26 cellular contexts compared by ENCODE assay signal in genomic region chrX:44058339-44058738, GRCh38.
"Had no signal": no experiment of that assay in that cellular context is flagged by ENCODE, and none has a peak within 500 bp of the region (broad histone marks: within the 10 kb centered on the region; RNA-seq: fewer than 3 reads in every experiment).

No MANE protein-coding gene starts in this region.

- H3K79me2 ChIP-seq: parathyroid adenoma had no signal

- H2AFZ ChIP-seq: parathyroid adenoma had no signal

- H3K27me3 ChIP-seq: ovary, right lobe of liver, thyroid gland, tibial nerve, upper lobe of right lung, vagina had no signal

- ATAC-seq: naive thymus-derived CD8-positive, alpha-beta T cell; natural killer cell treated with Interleukin-12 subunit alpha and Interleukin-12 subunit beta and Interleukin-15 and Interleukin-18, amount 100 ng/mL, for 72 hours; psoas muscle; right cardiac atrium; right lobe of liver; stimulated activated effector memory CD8-positive, alpha-beta T cell treated with anti-CD3 and anti-CD28 coated beads, Interleukin-12 subunit alpha, Interleukin-12 subunit beta, amount 100 ng/mL, for 72 hours; stimulated activated naive B cell treated with anti-CD40 and anti-IgM and Interleukin-4, amounts not matched to agents 10 μg/mL and 1 μg/mL and 100 μg/mL, for 72 hours; upper lobe of right lung had no signal

- H3K4me1 ChIP-seq: psoas muscle, right lobe of liver, sigmoid colon, stomach, thyroid gland, tibial nerve, upper lobe of right lung, vagina had no signal

- H3K36me3 ChIP-seq: ovary, right lobe of liver, sigmoid colon, stomach, thoracic aorta, thyroid gland, tibial nerve, upper lobe of right lung, vagina had no signal

- H3K9ac ChIP-seq: parathyroid adenoma had no signal

- H3K9me3 ChIP-seq: ovary, psoas muscle, right lobe of liver, sigmoid colon, stomach, thoracic aorta, thyroid gland, tibial nerve, upper lobe of right lung, vagina had no signal

- DNase-seq: naive B cell; naive thymus-derived CD8-positive, alpha-beta T cell; nephron progenitor cell; occipital lobe; ovary; posterior cingulate gyrus; psoas muscle; right cardiac atrium; right lobe of liver; sigmoid colon; small intestine; stimulated activated CD4-positive, alpha-beta T cell treated with anti-CD3 and anti-CD28 coated beads, Interleukin-15, amount 100 ng/mL, for 24 hours; stimulated activated CD4-positive, alpha-beta T cell treated with anti-CD3 and anti-CD28 coated beads, Interleukin-2, amount 100 ng/mL, for 24 hours; stimulated activated CD4-positive, alpha-beta T cell treated with anti-CD3 and anti-CD28 coated beads, Interleukin-2, amount 100 ng/mL, for 48 hours; stimulated activated CD4-positive, alpha-beta T cell treated with anti-CD3 and anti-CD28 coated beads, Interleukin-4, amount 100 ng/mL, for 24 hours; stimulated activated naive B cell treated with anti-CD40 and anti-IgM and Interleukin-4, amounts not matched to agents 10 μg/mL and 1 μg/mL and 100 μg/mL, for 72 hours; stimulated activated naive CD4-positive, alpha-beta T cell treated with Interleukin-2 at 50 U/mL for 16 hours; stomach; thyroid gland; upper lobe of right lung had no signal

- H3K4me3 ChIP-seq: ovary, psoas muscle, right lobe of liver, sigmoid colon, stomach, thoracic aorta, thyroid gland, tibial nerve, upper lobe of right lung, vagina had no signal

- FAIRE-seq: small intestine had no signal

- H3K27ac ChIP-seq: ovary, parathyroid adenoma, psoas muscle, right lobe of liver, sigmoid colon, stomach, thoracic aorta, thyroid gland, tibial nerve, upper lobe of right lung, vagina had no signal
